18 cellular contexts compared by ENCODE assay signal in the genomic region with DNA sequence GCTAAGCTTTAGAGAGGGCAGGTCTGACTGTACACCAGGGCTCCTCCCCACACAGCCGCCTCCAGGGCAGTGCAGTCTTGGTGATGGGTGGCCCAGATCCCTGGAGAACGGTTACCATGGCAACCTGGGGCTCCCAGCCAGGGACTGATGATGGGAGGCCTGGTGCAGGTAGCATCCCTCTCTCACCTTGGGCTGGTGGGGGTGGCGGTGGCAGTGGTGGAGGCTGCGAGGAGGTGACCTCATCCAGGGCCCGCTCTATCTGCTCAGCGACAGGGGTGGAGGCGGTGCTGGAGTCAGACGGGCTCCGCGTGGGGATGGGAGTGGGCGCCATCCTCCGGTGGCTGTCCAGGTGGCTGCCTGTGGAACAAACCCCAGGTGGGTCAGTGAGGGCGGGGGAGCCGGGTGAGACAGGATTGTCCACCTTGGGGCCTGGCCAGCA. TPM values are rescaled to one million over a fixed set of nuclear protein-coding genes. Genes with fewer than 3 reads are reported as not detected.
DNase-seq lines count a peak whose midpoint lies in the region; ATAC-seq, FAIRE-seq and TF ChIP-seq lines count a peak whose summit lies in the region.
"Had no signal": no experiment of that assay in that cellular context is flagged by ENCODE, and none has a peak within 500 bp of the region (broad histone marks: within the 10 kb centered on the region; RNA-seq: fewer than 3 reads in every experiment).

No MANE protein-coding gene starts in this region.

- H3K4me1 Mint-ChIP-seq in glutamatergic neuron (ENCODE audit: low read depth, unreplicated experiment) = peaks cover 19% of the 10 kb centered on the region

- POLR2A ChIA-PET in SK-N-SH (lab: Yijun Ruan, JAX) = interaction anchor here (1.3 to 4.6 kb wide), 3 partner anchors 10 to 18 kb away, joined by 4 to 43 read pairs (median 11); no protein-coding TSS in a partner anchor
- POLR2A ChIA-PET in PC-3 (lab: Charles Lee; ENCODE audit: unreplicated experiment) = no interaction called here

- CTCF ChIA-PET in SK-N-SH (lab: Yijun Ruan, JAX) (interaction anchor here (1.0 to 15.5 kb wide), 7 partner anchors 15 to 149 kb away, joined by 3 to 375 read pairs (median 42); a partner anchor contains a TSS), PC-3 (lab: Charles Lee) (no interaction called here)

- peaks cover 5% of the 10 kb centered on the region for H3K36me3 Mint-ChIP-seq in glutamatergic neuron (ENCODE audit: unreplicated experiment)

- intact Hi-C loops in PC-3 (cut with micrococcal nuclease) = no loop called here

- H3K9me3 ChIP-seq in SK-N-SH = no peaks in the 10 kb centered on the region
- H3K9me3 ChIP-seq in PC-3 (ENCODE audit: low read length) = no peaks in the 10 kb centered on the region
- H3K9me3 ChIP-seq: right atrium auricular region, uterus had no signal

- H3K4me1 ChIP-seq in SK-N-SH (ENCODE audit: control insufficient read depth in 1 of 2, insufficient read depth in 2 of 2, low read depth in 1 of 2, low read length in 1 of 2) (peaks cover 9 to 57% of the 10 kb centered on the region in 2 experiments), PC-3 (ENCODE audit: insufficient read depth, low read length) (peaks cover 11% of the 10 kb centered on the region; the same call in 1 of the 2 replicates)

- peaks cover 36% of the 10 kb centered on the region for H3K9me3 Mint-ChIP-seq in glutamatergic neuron (ENCODE audit: unreplicated experiment)
- H3K9me3 Mint-ChIP-seq: activated naive CD8-positive, alpha-beta T cell treated with anti-CD3 and anti-CD28 coated beads, Interleukin-2, amount 10 ng/mL, durations not matched to agents 7 days and 5 days; stimulated activated naive B cell treated with anti-CD40 and anti-IgM and Interleukin-4, amounts not matched to agents 10 μg/mL and 1 μg/mL and 100 μg/mL, for 72 hours had no signal

- no peak overlapping the region for H3K4me3 Mint-ChIP-seq in glutamatergic neuron (ENCODE audit: unreplicated experiment)
- H3K4me3 Mint-ChIP-seq: activated CD8-positive, alpha-beta T cell treated with anti-CD3 and anti-CD28 coated beads, Interleukin-2, amount 10 ng/mL, durations not matched to agents 7 days and 5 days; activated naive CD8-positive, alpha-beta T cell treated with anti-CD3 and anti-CD28 coated beads, Interleukin-2, amount 10 ng/mL, durations not matched to agents 7 days and 5 days; stimulated activated naive B cell treated with anti-CD40 and anti-IgM and Interleukin-4, amounts not matched to agents 10 μg/mL and 1 μg/mL and 100 μg/mL, for 72 hours had no signal

- no peak for TF ChIP-seq CTCF in SK-N-SH (IDR thresholded peaks at IDR 0.05)
- no peak for TF ChIP-seq CTCF in PC-3 (conservative IDR thresholded peaks at IDR 0.05; ENCODE audit: low read depth, low read length)
- TF ChIP-seq CTCF in glutamatergic neuron (IDR thresholded peaks at IDR 0.05; ENCODE audit: partially characterized antibody, unreplicated experiment) = no peak
- TF ChIP-seq CTCF in D721Med (IDR thresholded peaks at IDR 0.05; ENCODE audit: insufficient read depth, missing control alignments) = no peak

- H4K20me1 ChIP-seq in SK-N-SH (ENCODE audit: insufficient read depth) (peaks cover 61% of the 10 kb centered on the region), PC-3 (ENCODE audit: low read length) (peaks cover 14% of the 10 kb centered on the region; the same call in 1 of the 2 replicates)

- TF ChIP-seq RAD21 in SK-N-SH (IDR thresholded peaks at IDR 0.05; ENCODE audit: low read length) = no peak

- H2AFZ ChIP-seq in SK-N-SH (ENCODE audit: low read depth) (no peak overlapping the region), PC-3 (ENCODE audit: low read length) (no peak overlapping the region)

- FAIRE-seq in D721Med (lab: Jason Lieb, UNC) = no peak

- H3F3A ChIP-seq in SK-N-SH (replicated peaks; ENCODE audit: insufficient read depth) = peaks cover 45% of the 10 kb centered on the region
- H3F3A ChIP-seq in PC-3 (ENCODE audit: low read length, unreplicated experiment) = peaks cover 8% of the 10 kb centered on the region

- ATAC-seq in SK-N-SH treated with all-trans-retinoic acid at 6 μM for 48 hours (no peak), PC-3 (no peak), HG02852 (IDR thresholded peaks at IDR 0.05; ENCODE audit: unreplicated experiment) (no peak)
- ATAC-seq: activated CD8-positive, alpha-beta T cell treated with anti-CD3 and anti-CD28 coated beads, Interleukin-2, amount 10 ng/mL, durations not matched to agents 7 days and 5 days; stimulated activated naive B cell treated with anti-CD40 and anti-IgM and Interleukin-4, amounts not matched to agents 10 μg/mL and 1 μg/mL and 100 μg/mL, for 72 hours had no signal

- H3K9me2 ChIP-seq in SK-N-SH = no peaks in the 10 kb centered on the region
- no peaks in the 10 kb centered on the region for H3K9me2 ChIP-seq in PC-3 (replicated peaks; ENCODE audit: low read length)

- no peak overlapping the region; a peak in 1 of 4 replicates for H3K4me3 ChIP-seq in SK-N-SH (ENCODE audit: low read depth in 2 of 2, low read length in 1 of 2)
- H3K4me3 ChIP-seq in PC-3 (ENCODE audit: low read length) = no peak overlapping the region
- H3K4me3 ChIP-seq: right atrium auricular region, uterus had no signal

- TF ChIP-seq EP300 in SK-N-SH (IDR thresholded peaks at IDR 0.05; ENCODE audit: borderline replicate concordance in 1 of 2, low read depth in 1 of 2, low read length in 1 of 2) = no peak

- WGBS in SK-N-SH (ENCODE audit: low lambda C conversion rate) = 84% methylated on average over 10 of the region's 14 CpGs

- no peak overlapping the region for H3K4me2 ChIP-seq in SK-N-SH
- H3K4me2 ChIP-seq in PC-3 (ENCODE audit: low read length) = no peak overlapping the region

- H3K27ac ChIP-seq in SK-N-SH (ENCODE audit: low read depth in 2 of 2, low read length in 1 of 2) (peak overlapping the region; percentile 69 to 84), PC-3 (ENCODE audit: low read length) (no peak overlapping the region), temporal lobe (ENCODE audit: low read depth, low read length) (peak overlapping the region; percentile 36)
- H3K27ac ChIP-seq: HL-60, right atrium auricular region had no signal

- BruUV-seq in PC-3 (replicated peaks; lab: Mats Ljungman, UMichigan) = no TSS peak

- H3K27me3 Mint-ChIP-seq in glutamatergic neuron (ENCODE audit: unreplicated experiment) = peaks cover 34% of the 10 kb centered on the region

- no peak overlapping the region for H3K9ac ChIP-seq in SK-N-SH
- no peak overlapping the region for H3K9ac ChIP-seq in PC-3 (ENCODE audit: low read length)

- DNase-seq in SK-N-SH (peak; percentile 79), PC-3 (peak; percentile 34), glutamatergic neuron (peak; percentile 58), NAMALWA (ENCODE audit: low spot score) (no peak), D721Med (ENCODE audit: insufficient read length, low spot score) (no peak)
- DNase-seq: activated CD8-positive, alpha-beta T cell treated with anti-CD3 and anti-CD28 coated beads, Interleukin-2, amount 10 ng/mL, durations not matched to agents 7 days and 5 days; activated naive CD8-positive, alpha-beta T cell treated with anti-CD3 and anti-CD28 coated beads, Interleukin-2, amount 10 ng/mL, durations not matched to agents 7 days and 5 days; cortex of kidney; DMS79; NCI-H524 treated with DMSO at 0.1 percent for 48 hours; stimulated activated CD4-positive, alpha-beta T cell treated with anti-CD3 and anti-CD28 coated beads, Interleukin-4, amount 100 ng/mL, for 4 hours; stimulated activated naive B cell treated with anti-CD40 and anti-IgM and Interleukin-4, amounts not matched to agents 10 μg/mL and 1 μg/mL and 100 μg/mL, for 72 hours; uterus had no signal

- H3K36me3 ChIP-seq in SK-N-SH (replicated peaks in 1 of 2; ENCODE audit: control insufficient read depth in 1 of 2, insufficient read depth in 2 of 2, low read length in 1 of 2) (peaks cover 24 to 58% of the 10 kb centered on the region in 2 experiments), PC-3 (ENCODE audit: low read depth, low read length) (peaks cover 5% of the 10 kb centered on the region)
- H3K36me3 ChIP-seq: uterus had no signal

- H3K27me3 ChIP-seq in SK-N-SH (ENCODE audit: insufficient read depth) (no peaks in the 10 kb centered on the region), PC-3 (ENCODE audit: low read length) (no peaks in the 10 kb centered on the region)
- H3K27me3 ChIP-seq: right atrium auricular region, uterus had no signal

- H3K27ac Mint-ChIP-seq in glutamatergic neuron (ENCODE audit: unreplicated experiment) = peak overlapping the region; percentile 43
- H3K27ac Mint-ChIP-seq: activated CD8-positive, alpha-beta T cell treated with anti-CD3 and anti-CD28 coated beads, Interleukin-2, amount 10 ng/mL, durations not matched to agents 7 days and 5 days; activated naive CD8-positive, alpha-beta T cell treated with anti-CD3 and anti-CD28 coated beads, Interleukin-2, amount 10 ng/mL, durations not matched to agents 7 days and 5 days; stimulated activated naive B cell treated with anti-CD40 and anti-IgM and Interleukin-4, amounts not matched to agents 10 μg/mL and 1 μg/mL and 100 μg/mL, for 72 hours had no signal

- H3K79me2 ChIP-seq in SK-N-SH (ENCODE audit: insufficient read depth) (peaks cover 5% of the 10 kb centered on the region; the same call in 1 of the 2 replicates), PC-3 (ENCODE audit: low read length) (no peaks in the 10 kb centered on the region)

RNA-seq across cellular contexts. Expression of a gene that starts 12.3 kb away (rescaled TPM):
- 12.5 and 17.1 TPM in 2 replicates for polyA plus RNA-seq in SK-N-SH (2012; rRNA removed)
- polyA plus RNA-seq in SK-N-SH (2012; cell fraction: cytosol; rRNA removed) = 12.6 and 23.0 TPM in 2 replicates
- polyA plus RNA-seq in SK-N-SH (2012; cell fraction: nucleus; rRNA removed) = 29.5 and 41.3 TPM in 2 replicates
- total RNA-seq in PC-3 (2014; rRNA removed) (40.6 and 47.2 TPM in 2 replicates), glutamatergic neuron (ENCODE audit: unreplicated experiment) (4.1 TPM), temporal lobe (8.9 TPM)

RNA-seq across cellular contexts. Expression of a gene that starts 14.5 kb away (rescaled TPM):
- polyA plus RNA-seq in SK-N-SH (2012; rRNA removed) = 176 and 244 TPM in 2 replicates
- polyA plus RNA-seq in SK-N-SH (2012; cell fraction: cytosol; rRNA removed) = 109 and 114 TPM in 2 replicates
- 1,021 and 1,050 TPM in 2 replicates for polyA plus RNA-seq in SK-N-SH (2012; cell fraction: nucleus; rRNA removed)
- total RNA-seq in PC-3 (2014; rRNA removed) = 127 and 207 TPM in 2 replicates
- 1,261 TPM for total RNA-seq in glutamatergic neuron (ENCODE audit: unreplicated experiment)
- 134 TPM for total RNA-seq in temporal lobe

RNA-seq across cellular contexts. Expression of a gene that starts 32.5 kb away (rescaled TPM):
- 35.9 and 39.5 TPM in 2 replicates for polyA plus RNA-seq in SK-N-SH (2012; rRNA removed)
- polyA plus RNA-seq in SK-N-SH (2012; cell fraction: cytosol; rRNA removed) = 28.3 and 36.2 TPM in 2 replicates
- 28.0 and 30.6 TPM in 2 replicates for polyA plus RNA-seq in SK-N-SH (2012; cell fraction: nucleus; rRNA removed)
- 69.9 and 88.8 TPM in 2 replicates for total RNA-seq in PC-3 (2014; rRNA removed)
- total RNA-seq in glutamatergic neuron (ENCODE audit: unreplicated experiment) = 43.9 TPM
- 16.0 TPM for total RNA-seq in temporal lobe

RNA-seq across cellular contexts. Expression of a gene that starts 38.5 kb away (rescaled TPM):
- polyA plus RNA-seq in SK-N-SH (2012; rRNA removed) = 183 and 206 TPM in 2 replicates
- 60.8 and 101 TPM in 2 replicates for polyA plus RNA-seq in SK-N-SH (2012; cell fraction: cytosol; rRNA removed)
- polyA plus RNA-seq in SK-N-SH (2012; cell fraction: nucleus; rRNA removed) = 702 and 826 TPM in 2 replicates
- total RNA-seq in PC-3 (2014; rRNA removed) (159 and 195 TPM in 2 replicates), glutamatergic neuron (ENCODE audit: unreplicated experiment) (430 TPM), temporal lobe (10.3 TPM)

RNA-seq across cellular contexts. Expression of a gene that starts 49.6 kb away (rescaled TPM):
- 3.8 and 4.3 TPM in 2 replicates for polyA plus RNA-seq in SK-N-SH (2012; rRNA removed)
- polyA plus RNA-seq in SK-N-SH (2012; cell fraction: cytosol; rRNA removed) = 1.2 and 3.0 TPM in 2 replicates
- 8.5 and 16.3 TPM in 2 replicates for polyA plus RNA-seq in SK-N-SH (2012; cell fraction: nucleus; rRNA removed)
- total RNA-seq in PC-3 (2014; rRNA removed) (31.0 and 36.8 TPM in 2 replicates), glutamatergic neuron (ENCODE audit: unreplicated experiment) (5.4 TPM), temporal lobe (2.7 TPM)

Comparison
In these comparisons a context has a peak if more than half of its experiments do, and no peak if none do; other contexts are left out.
1. DNase-seq: peak in SK-N-SH (single experiment), PC-3 (single experiment) and glutamatergic neuron (single experiment); none in NAMALWA (single experiment) and D721Med (single experiment).